28 cellular contexts compared by ENCODE assay signal in the genomic region with DNA sequence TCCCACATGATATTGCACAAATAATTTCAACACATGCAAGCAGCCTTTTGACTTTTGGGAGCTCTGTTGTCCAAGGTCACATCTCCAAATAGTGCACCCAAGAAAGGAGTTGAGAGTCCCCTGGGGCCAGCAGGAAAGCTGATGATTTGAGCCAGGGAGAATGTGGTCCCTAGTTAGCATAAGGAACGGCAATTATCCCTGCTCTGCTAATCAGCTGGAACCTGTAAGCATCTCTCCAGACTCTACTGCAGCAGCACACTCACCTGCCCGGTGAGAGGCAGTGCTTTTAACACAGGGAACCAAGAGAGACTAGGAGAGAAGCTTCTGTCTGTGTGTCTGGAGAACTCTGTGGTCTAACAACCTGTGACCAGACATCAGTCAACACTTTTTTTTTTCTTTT. TPM values are rescaled to one million over a fixed set of nuclear protein-coding genes. Genes with fewer than 3 reads are reported as not detected.
"Had no signal": no experiment of that assay in that cellular context is flagged by ENCODE, and none has a peak within 500 bp of the region (broad histone marks: within the 10 kb centered on the region; RNA-seq: fewer than 3 reads in every experiment).

No MANE protein-coding gene starts in this region.

- H3K9me3 ChIP-seq: esophagus muscularis mucosa, gastrocnemius medialis, heart right ventricle, right atrium auricular region, sigmoid colon, stomach, thoracic aorta had no signal

- H3K27me3 ChIP-seq: esophagus muscularis mucosa, gastrocnemius medialis, right atrium auricular region, sigmoid colon, stomach had no signal

- H3K27ac ChIP-seq: dorsolateral prefrontal cortex, esophagus muscularis mucosa, gastrocnemius medialis, heart right ventricle, right atrium auricular region, sigmoid colon, skin epidermis, stomach, thoracic aorta had no signal

- DNase-seq: cortex of kidney; dorsolateral prefrontal cortex; effector CD8-positive, alpha-beta T cell; gastrocnemius medialis; heart right ventricle; hypothalamus; left colon; mammary epithelial cell; naive thymus-derived CD4-positive, alpha-beta T cell; posterior cingulate gyrus; sigmoid colon; stimulated activated CD4-positive, alpha-beta T cell treated with anti-CD3 and anti-CD28 coated beads, Interleukin-2, amount 100 ng/mL, for 24 hours; stimulated activated CD4-positive, alpha-beta T cell treated with anti-CD3 and anti-CD28 coated beads, Interleukin-4, amount 100 ng/mL, for 4 hours; stimulated activated naive CD4-positive, alpha-beta T cell; stomach; substantia nigra; trophoblast cell had no signal

- H3K36me3 ChIP-seq: esophagus muscularis mucosa, gastrocnemius medialis, heart right ventricle, right atrium auricular region, sigmoid colon, stomach, thoracic aorta had no signal

- H3K4me3 ChIP-seq: dorsolateral prefrontal cortex, esophagus muscularis mucosa, gastrocnemius medialis, heart right ventricle, right atrium auricular region, sigmoid colon, skin epidermis, stomach, thoracic aorta had no signal

- H3K4me1 ChIP-seq: esophagus muscularis mucosa, gastrocnemius medialis, heart right ventricle, right atrium auricular region, sigmoid colon had no signal

RNA-seq across cellular contexts. Expression of a gene that starts 17.0 kb away (rescaled TPM):
- total RNA-seq: fibroblast of villous mesenchyme; gastrocnemius medialis; heart right ventricle; left colon; lower leg skin; mammary epithelial cell; mesenteric fat pad; mononuclear cell; naive thymus-derived CD4-positive, alpha-beta T cell; osteocyte; pulmonary artery endothelial cell; right atrium auricular region; sigmoid colon; stomach; thoracic aorta had no signal

RNA-seq across cellular contexts. Expression of a gene that starts 22.8 kb away (rescaled TPM):
- total RNA-seq: dorsolateral prefrontal cortex, esophagus muscularis mucosa, fibroblast of villous mesenchyme, gastrocnemius medialis, heart right ventricle, left colon, lower leg skin, mammary epithelial cell, mesenteric fat pad, mononuclear cell, osteocyte, pulmonary artery endothelial cell, right atrium auricular region, sigmoid colon, stomach, thoracic aorta, urinary bladder had no signal

RNA-seq across cellular contexts. Expression of a gene that starts 31.0 kb away (rescaled TPM):
- total RNA-seq: esophagus muscularis mucosa, fibroblast of villous mesenchyme, gastrocnemius medialis, heart right ventricle, mesenteric fat pad, osteocyte, pulmonary artery endothelial cell, sigmoid colon, thoracic aorta had no signal

RNA-seq across cellular contexts. Expression of a gene that starts 45.7 kb away (rescaled TPM):
- total RNA-seq: fibroblast of villous mesenchyme, gastrocnemius medialis, mammary epithelial cell, mesenteric fat pad, pulmonary artery endothelial cell, thoracic aorta had no signal
